8 cellular contexts compared by ENCODE assay signal in the genomic region with DNA sequence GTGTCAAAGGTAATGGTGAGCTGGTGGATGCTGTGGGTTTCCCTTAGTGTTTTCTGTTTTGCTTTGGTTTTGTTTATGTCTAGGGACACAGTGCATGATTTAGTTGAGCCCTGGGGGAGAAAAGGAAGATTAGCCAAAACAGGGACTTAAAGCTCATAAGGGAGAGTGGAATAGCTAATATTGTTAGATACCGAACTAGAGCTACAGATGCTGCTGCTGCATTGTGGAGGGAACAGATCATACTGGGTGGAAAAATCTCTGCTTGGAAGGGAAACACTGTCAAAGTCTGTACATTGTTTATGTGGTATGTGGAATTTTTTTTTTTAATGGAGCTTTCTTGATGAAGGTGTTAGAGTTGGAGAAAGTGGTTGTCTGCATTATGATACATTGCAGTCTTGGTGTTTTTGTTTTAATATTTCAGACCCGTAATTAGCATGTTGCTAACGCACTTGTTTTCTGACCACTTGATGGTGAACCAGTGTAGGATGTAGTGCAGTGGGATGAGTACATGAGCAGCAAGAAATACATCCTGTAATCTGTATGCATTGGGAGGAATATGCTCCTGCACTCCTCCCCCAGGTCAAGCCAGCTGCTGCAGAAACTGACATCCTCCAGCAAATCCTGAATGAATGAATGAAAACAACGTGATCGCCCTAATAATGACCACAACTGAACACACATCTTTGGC. TPM values are rescaled to one million over a fixed set of nuclear protein-coding genes. Genes with fewer than 3 reads are reported as not detected.
A peak's percentile ranks its signal among the peaks of the same experiment; 100 is the strongest.
DNase-seq lines count a peak whose midpoint lies in the region; ATAC-seq, FAIRE-seq and TF ChIP-seq lines count a peak whose summit lies in the region.

No MANE protein-coding gene starts in this region.

- no peaks in the 10 kb centered on the region; the same call in 1 of the 2 replicates for H3K79me1 ChIP-seq in H1 (ENCODE audit: low read depth, low read length)

- H3K36me3 Mint-ChIP-seq in activated naive CD4-positive, alpha-beta T cell treated with anti-CD3 and anti-CD28 coated beads, Interleukin-2, amount 10 ng/mL, durations not matched to agents 7 days and 5 days, result no peaks in the 10 kb centered on the region

- H3K18ac ChIP-seq in H1 (ENCODE audit: extremely low read depth, low read length), result no peak overlapping the region

- H3K27ac ChIP-seq in H1 (ENCODE audit: low read depth, low read length), result no peak overlapping the region

- no peak overlapping the region for H2BK20ac ChIP-seq in H1 (ENCODE audit: low read length)

- FAIRE-seq in H1 (lab: Jason Lieb, UNC), result no peak

- H2AFZ ChIP-seq in H1 (ENCODE audit: low read length), result no peak overlapping the region

- peak overlapping the region; percentile 58 to 83 for H3K4me2 ChIP-seq in H1 (ENCODE audit: insufficient read depth in 1 of 2, low read depth in 2 of 2, low read length in 2 of 2)

- no peaks in the 10 kb centered on the region for H3K9me3 Mint-ChIP-seq in activated naive CD4-positive, alpha-beta T cell treated with anti-CD3 and anti-CD28 coated beads, Interleukin-2, amount 10 ng/mL, durations not matched to agents 7 days and 5 days

- H3K36me3 ChIP-seq in H1 (ENCODE audit: control insufficient read depth in 2 of 4, insufficient read depth in 4 of 4, low read length in 3 of 4), result no peaks in the 10 kb centered on the region

- H3K27me3 ChIP-seq in H1 (replicated peaks in 1 of 4; ENCODE audit: control insufficient read depth in 3 of 4, extremely low read depth in 1 of 4, insufficient read depth in 3 of 4, low read length in 3 of 4), result peaks cover 0 to 1% (median 0%) of the 10 kb centered on the region in 4 experiments; a peak in 1 of 7 replicates

- peaks cover 10% of the 10 kb centered on the region for H3K23me2 ChIP-seq in H1 (ENCODE audit: low read depth, low read length)

- peaks cover 0 to 16% (median 9%) of the 10 kb centered on the region in 4 experiments; a peak in 5 of 7 replicates for H3K4me1 ChIP-seq in H1 (replicated peaks in 1 of 4; ENCODE audit: control insufficient read depth in 3 of 4, insufficient read depth in 4 of 4, low read length in 3 of 4)

- no peak overlapping the region for H4K5ac ChIP-seq in H1 (ENCODE audit: insufficient read length, low read depth, low read length)

- H3K4me1 Mint-ChIP-seq in activated naive CD4-positive, alpha-beta T cell treated with anti-CD3 and anti-CD28 coated beads, Interleukin-2, amount 10 ng/mL, durations not matched to agents 7 days and 5 days, result peaks cover 28% of the 10 kb centered on the region

- TF ChIP-seq CTCF in H1 (IDR thresholded peaks at IDR 0.05; ENCODE audit: control extremely low read depth in 1 of 3, insufficient read depth in 1 of 3, low read depth in 1 of 3, low read length in 3 of 3), result no peak

- H4K8ac ChIP-seq in H1 (ENCODE audit: extremely low read depth, insufficient read depth, low read length), result no peak overlapping the region

- H3K27me3 Mint-ChIP-seq in activated naive CD4-positive, alpha-beta T cell treated with anti-CD3 and anti-CD28 coated beads, Interleukin-2, amount 10 ng/mL, durations not matched to agents 7 days and 5 days, result no peaks in the 10 kb centered on the region

- H3K23ac ChIP-seq in H1 (ENCODE audit: insufficient read length), result no peak overlapping the region

- CTCF ChIA-PET in H1 (lab: Charles Lee; ENCODE audit: partially characterized antibody), result interaction anchor here (0.7 to 1.5 kb wide), 5 partner anchors 8 to 310 kb away, joined by 3 to 4 read pairs (median 3); no protein-coding TSS in a partner anchor
- CTCF ChIA-PET in activated naive CD4-positive, alpha-beta T cell treated with anti-CD3 and anti-CD28 coated beads, Interleukin-2, amount 10 ng/mL, durations not matched to agents 7 days and 5 days (lab: Charles Lee), result interaction anchor here (0.8 to 2.1 kb wide), 6 partner anchors 19 to 289 kb away, joined by 3 to 16 read pairs (median 5); no protein-coding TSS in a partner anchor

- H3K9ac ChIP-seq in H1 (replicated peaks in 1 of 4; ENCODE audit: extremely low read depth in 1 of 4, low read depth in 3 of 4, low read length in 3 of 4), result peak overlapping the region in 1 of 4 experiments; percentile 62; a peak in 1 of 7 replicates

- H4K91ac ChIP-seq in H1 (replicated peaks; ENCODE audit: insufficient read length, low read length), result peak overlapping the region; percentile 71

- H4K20me1 ChIP-seq in H1 (replicated peaks in 1 of 2; ENCODE audit: control insufficient read depth in 1 of 2, insufficient read depth in 2 of 2, low read length in 2 of 2), result peaks cover 5 to 16% of the 10 kb centered on the region in 2 experiments

- ATAC-seq in HG03432 (IDR thresholded peaks at IDR 0.05; ENCODE audit: unreplicated experiment), result no peak

- no peak overlapping the region for H3K4ac ChIP-seq in H1 (replicated peaks; ENCODE audit: insufficient read length, low read depth, low read length)

- peak in 1 of 2 experiments; percentile 33; a peak in 1 of 3 replicates for TF ChIP-seq POLR2A in H1 (IDR thresholded peaks at IDR 0.05; ENCODE audit: control extremely low read depth in 1 of 2, low read depth in 2 of 2, low read length in 2 of 2)

- no peak overlapping the region for H3K14ac ChIP-seq in H1 (ENCODE audit: insufficient read length)

- H2BK5ac ChIP-seq in H1 (ENCODE audit: low read depth, low read length), result no peak overlapping the region

- H3K56ac ChIP-seq in H1 (replicated peaks; ENCODE audit: insufficient read length, low read depth, low read length), result no peak overlapping the region

- no peak overlapping the region for H2BK15ac ChIP-seq in H1 (ENCODE audit: low read length)

- DNase-seq in NCI-H2081 (lab: John Stamatoyannopoulos, UW) (peak; percentile 34 to 64), NCI-H2081 treated with DMSO at 0.1 percent for 48 hours (lab: John Stamatoyannopoulos, UW) (no peak), NCI-H524 (lab: John Stamatoyannopoulos, UW) (peak; percentile 26 to 69), H1 (ENCODE audit: low read depth in 1 of 2, low spot score in 2 of 2) (no peak), pons (ENCODE audit: low spot score) (peak; percentile 69)
- no peak for DNase-seq in stimulated activated CD8-positive, alpha-beta memory T cell treated with anti-CD3 and anti-CD28 coated beads, Interleukin-4, amount 100 ng/mL, for 48 hours
- no peak for DNase-seq in activated naive CD4-positive, alpha-beta T cell treated with anti-CD3 and anti-CD28 coated beads, Interleukin-2, amount 10 ng/mL, durations not matched to agents 7 days and 5 days

- no peak for TF ChIP-seq EP300 in H1 (IDR thresholded peaks at IDR 0.05; ENCODE audit: borderline replicate concordance in 1 of 2, low read depth in 2 of 2, low read length in 2 of 2)

- no peaks in the 10 kb centered on the region for H3K9me3 ChIP-seq in H1 (ENCODE audit: insufficient read depth in 2 of 2, low read depth in 1 of 2, low read length in 1 of 2)

- WGBS in H1 (ENCODE audit: extremely low coverage in 1 of 2, insufficient coverage in 1 of 2, insufficient read length in 1 of 2, insufficient replicate concordance in 2 of 2, low coverage in 1 of 2, low lambda C conversion rate in 2 of 2, missing lambda C conversion rate in 1 of 2), 2 experiments, result 45% methylated on average over 5 of the region's 5 CpGs; no CpG with 5 or more reads in 1 of the 2 experiments

- no peak overlapping the region for H2BK12ac ChIP-seq in H1 (ENCODE audit: low read depth, low read length)

- POLR2A ChIA-PET in H1 (lab: Charles Lee; ENCODE audit: partially characterized antibody), result interaction anchor here (0.7 kb wide), 2 partner anchors 87 to 967 kb away, joined by 3 to 4 read pairs; no protein-coding TSS in a partner anchor

- H3K4me3 ChIP-seq in H1 (ENCODE audit: extremely low read depth in 1 of 4, insufficient read depth in 2 of 4, low read depth in 3 of 4, low read length in 4 of 4), result peak overlapping the region; percentile 76 to 92 (median 78); a peak in 7 of 8 replicates

- peaks cover 4 to 58% of the 10 kb centered on the region in 2 experiments; a peak in 3 of 4 replicates for H3K79me2 ChIP-seq in H1 (ENCODE audit: control insufficient read depth in 1 of 2, insufficient read depth in 2 of 2, low read length in 2 of 2)

- no peak overlapping the region for H3K27ac Mint-ChIP-seq in activated naive CD4-positive, alpha-beta T cell treated with anti-CD3 and anti-CD28 coated beads, Interleukin-2, amount 10 ng/mL, durations not matched to agents 7 days and 5 days

- TF ChIP-seq RAD21 in H1 (IDR thresholded peaks at IDR 0.05 in 1 of 2, conservative IDR thresholded peaks at IDR 0.05 in 1 of 2; ENCODE audit: low read depth in 2 of 2, low read length in 2 of 2), result no peak

- H2AK5ac ChIP-seq in H1 (ENCODE audit: low read depth, low read length), result no peak overlapping the region

- H3K4me3 Mint-ChIP-seq in activated naive CD4-positive, alpha-beta T cell treated with anti-CD3 and anti-CD28 coated beads, Interleukin-2, amount 10 ng/mL, durations not matched to agents 7 days and 5 days, result no peak overlapping the region

- H2BK120ac ChIP-seq in H1 (replicated peaks; ENCODE audit: low read depth, low read length), result no peak overlapping the region

TF ChIP-seq in H1, 55 proteins besides CTCF, POLR2A, EP300 and RAD21:
- TF ChIP-seq CEBPB (IDR thresholded peaks at IDR 0.05; ENCODE audit: low read depth, low read length) (no peak), CHD1 (IDR thresholded peaks at IDR 0.05; ENCODE audit: low read depth, low read length) (no peak), ASH2L (IDR thresholded peaks at IDR 0.05; ENCODE audit: low read length) (no peak)

RNA-seq across cellular contexts. Expression of gene GLCCI1, which starts 2.2 kb away (rescaled TPM):
- total RNA-seq in H1 (2021; fragmentation: NEBNext Ultra II Directional; extraction: Animal tissue kit (Norgen Biotek cat#: 25700)), result 27.7 and 29.1 TPM in 2 replicates
- polyA plus RNA-seq in H1 (2011; rRNA removed), result 8.8 and 12.4 TPM in 2 replicates
- polyA plus RNA-seq in H1 (2011; cell fraction: cytosol; rRNA removed), result 13.3 TPM
- polyA plus RNA-seq in H1 (2011; cell fraction: nucleus; rRNA removed), result 21.0 TPM
- polyA plus RNA-seq in H1 (2012, experiment 1 of 2), result 15.4 to 21.8 TPM (median 18.7 TPM) in 4 replicates
- 3.4 TPM for polyA plus RNA-seq in H1 (2012, experiment 2 of 2)
- 10.1 TPM for polyA plus RNA-seq in H1 (2013, experiment 1 of 2)
- 11.7 TPM for polyA plus RNA-seq in H1 (2013, experiment 2 of 2)
- polyA minus RNA-seq in H1 (2011; rRNA and poly(A)+ RNA removed), result 53.3 and 61.5 TPM in 2 replicates
- 14.2 TPM for polyA minus RNA-seq in H1 (2011; cell fraction: cytosol; rRNA and poly(A)+ RNA removed)
- polyA minus RNA-seq in H1 (2011; cell fraction: nucleus; rRNA and poly(A)+ RNA removed), result 80.6 TPM

Comparison
In these comparisons a context has a peak if more than half of its experiments do, and no peak if none do; other contexts are left out.
1. DNase-seq: peak in NCI-H2081 (2 of 2), NCI-H524 (2 of 2) and pons (single experiment); none in NCI-H2081 treated with DMSO at 0.1 percent for 48 hours (single experiment), H1 (0 of 2), stimulated activated CD8-positive, alpha-beta memory T cell treated with anti-CD3 and anti-CD28 coated beads, Interleukin-4, amount 100 ng/mL, for 48 hours (single experiment) and activated naive CD4-positive, alpha-beta T cell treated with anti-CD3 and anti-CD28 coated beads, Interleukin-2, amount 10 ng/mL, durations not matched to agents 7 days and 5 days (single experiment).